Comparison of ENCODE assay signal across 16 cellular contexts in the genomic region with DNA sequence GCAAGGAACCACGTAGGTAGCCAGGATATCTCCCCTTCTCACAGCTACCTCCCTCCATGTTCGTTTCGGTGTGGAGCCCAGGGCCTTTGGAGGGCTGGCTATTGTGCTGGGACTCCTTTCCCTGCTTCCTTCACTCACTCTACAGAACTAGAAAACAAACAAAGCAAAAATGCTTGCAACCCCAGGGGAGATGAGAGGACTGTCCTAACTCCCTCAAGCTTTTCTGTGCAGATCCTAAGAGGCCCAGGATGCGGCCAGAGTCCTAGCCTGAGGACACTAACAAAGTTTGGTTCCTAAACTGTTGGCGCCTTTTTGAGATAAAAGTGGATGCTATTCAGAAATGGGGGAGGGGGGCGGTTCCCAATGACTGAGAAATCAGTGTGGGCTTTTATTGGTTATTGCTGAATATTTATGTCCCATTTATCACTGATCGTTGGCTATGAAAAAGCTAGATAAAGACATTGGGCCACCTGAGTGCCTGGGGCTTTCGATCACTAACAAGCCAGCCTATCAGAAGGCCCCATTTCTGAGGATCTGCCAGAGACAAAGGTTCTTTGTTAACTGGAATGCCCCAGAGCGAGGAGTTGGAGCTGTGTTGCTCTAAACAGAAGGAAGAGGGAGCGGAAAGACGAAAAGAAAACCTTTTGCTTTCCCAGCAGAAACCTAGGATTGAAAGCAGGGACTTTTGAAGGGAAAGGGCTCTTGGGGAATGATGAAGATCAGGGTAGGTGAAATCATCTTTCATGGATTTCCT.
A peak's percentile ranks its signal among the peaks of the same experiment; 100 is the strongest.
DNase-seq lines count a peak whose midpoint lies in the region; ATAC-seq and TF ChIP-seq lines count a peak whose summit lies in the region.
"Had no signal": no experiment of that assay in that cellular context is flagged by ENCODE, and none has a peak within 500 bp of the region (broad histone marks: within the 10 kb centered on the region; RNA-seq: fewer than 3 reads in every experiment).

No MANE protein-coding gene starts in this region.

- no peaks in the 10 kb centered on the region for H3K79me2 ChIP-seq in GM23338 (replicated peaks; ENCODE audit: insufficient read depth)

- H4K20me1 ChIP-seq in GM23338 (replicated peaks; ENCODE audit: insufficient read depth), result no peaks in the 10 kb centered on the region

- H3K27ac Mint-ChIP-seq in GM23338 (no peak overlapping the region), WTC11 (peak overlapping the region; percentile 15; the same call in 1 of the 2 replicates), progenitor cell of endocrine pancreas (peak overlapping the region; percentile 82), T-cell (no peak overlapping the region)
- H3K27ac Mint-ChIP-seq: activated T-cell treated with anti-CD3 and anti-CD28 coated beads, Interleukin-2, amount 50 U/mL, for 24 hours had no signal

- H2AFZ ChIP-seq in GM23338, result peak overlapping the region; percentile 29

- DNase-seq in GM23338 (ENCODE audit: low spot score) (peak; percentile 77), WTC11 (ENCODE audit: low spot score) (no peak), progenitor cell of endocrine pancreas (ENCODE audit: low spot score, unreplicated experiment) (no peak), T-cell (no peak), AML-193 (lab: John Stamatoyannopoulos, UW) (no peak), CD1c-positive myeloid dendritic cell (ENCODE audit: extremely low spot score) (no peak)
- DNase-seq: activated CD4-positive, alpha-beta T cell treated with anti-CD3 and anti-CD28 coated beads for 4 hours; activated T-cell treated with anti-CD3 and anti-CD28 coated beads, Interleukin-2, amount 50 U/mL, for 24 hours; DMS79; heart right ventricle; NCI-H2081 treated with DMSO at 0.1 percent for 48 hours; stimulated activated CD4-positive, alpha-beta T cell treated with anti-CD3 and anti-CD28 coated beads, Interleukin-4, amount 100 ng/mL, for 1 hour; upper lobe of right lung had no signal

- no peak overlapping the region for H3K4me3 ChIP-seq in GM23338
- H3K4me3 ChIP-seq in iPS-18a (ENCODE audit: low read length), result peak overlapping the region; percentile 13
- H3K4me3 ChIP-seq: heart right ventricle, upper lobe of right lung had no signal

- H3K36me3 Mint-ChIP-seq in GM23338 (ENCODE audit: low read depth), result no peaks in the 10 kb centered on the region
- H3K36me3 Mint-ChIP-seq in WTC11, result no peaks in the 10 kb centered on the region
- H3K36me3 Mint-ChIP-seq in progenitor cell of endocrine pancreas (ENCODE audit: insufficient read depth), result no peaks in the 10 kb centered on the region
- no peaks in the 10 kb centered on the region for H3K36me3 Mint-ChIP-seq in T-cell

- H3K9me2 ChIP-seq in GM23338 (ENCODE audit: insufficient read depth), result peaks cover 10% of the 10 kb centered on the region; the same call in 1 of the 2 replicates

- H3K9me3 ChIP-seq in iPS-18a (ENCODE audit: control insufficient read depth, low read depth, low read length), result no peaks in the 10 kb centered on the region
- H3K9me3 ChIP-seq: heart right ventricle, neutrophil, upper lobe of right lung had no signal

- H3K9me3 Mint-ChIP-seq in GM23338 (no peaks in the 10 kb centered on the region; the same call in 2 of the 3 replicates), WTC11 (no peaks in the 10 kb centered on the region), progenitor cell of endocrine pancreas (ENCODE audit: low read depth) (no peaks in the 10 kb centered on the region), T-cell (no peaks in the 10 kb centered on the region)
- H3K9me3 Mint-ChIP-seq: activated T-cell treated with anti-CD3 and anti-CD28 coated beads, Interleukin-2, amount 50 U/mL, for 24 hours had no signal

- H3K27me3 ChIP-seq in GM23338 (ENCODE audit: insufficient read depth) (no peaks in the 10 kb centered on the region), iPS-18a (ENCODE audit: control insufficient read depth, insufficient read depth, low read length) (no peaks in the 10 kb centered on the region)
- H3K27me3 ChIP-seq: neutrophil, upper lobe of right lung had no signal

- H3K4me1 Mint-ChIP-seq in GM23338, result peaks cover 9% of the 10 kb centered on the region
- H3K4me1 Mint-ChIP-seq in WTC11, result peaks cover 20% of the 10 kb centered on the region
- peaks cover 5% of the 10 kb centered on the region for H3K4me1 Mint-ChIP-seq in progenitor cell of endocrine pancreas (ENCODE audit: low read depth)
- no peaks in the 10 kb centered on the region for H3K4me1 Mint-ChIP-seq in T-cell

- no peaks in the 10 kb centered on the region for H3F3A ChIP-seq in GM23338 (replicated peaks; ENCODE audit: low read depth)

- TF ChIP-seq CTCF in GM23338 (conservative IDR thresholded peaks at IDR 0.05; ENCODE audit: low read depth in 2 of 2) (no peak), WTC11 (IDR thresholded peaks at IDR 0.05) (no peak), progenitor cell of endocrine pancreas (IDR thresholded peaks at IDR 0.05; ENCODE audit: unreplicated experiment) (no peak)

- H3K9ac ChIP-seq in iPS-18a (ENCODE audit: low read length), result no peak overlapping the region

- POLR2A ChIA-PET in WTC11 (lab: Charles Lee), result no interaction called here
- POLR2A ChIA-PET in T-cell (lab: Charles Lee), result no interaction called here

- H3K4me2 ChIP-seq in GM23338, result peak overlapping the region; percentile 33; the same call in 1 of the 2 replicates

- CTCF ChIA-PET in WTC11 (lab: Charles Lee), result interaction anchor here (1.6 kb wide), 1 partner anchor 13 kb away, joined by 5 read pairs; no protein-coding TSS in a partner anchor
- CTCF ChIA-PET in T-cell (lab: Charles Lee), result no interaction called here

- no peak overlapping the region for H3K27ac ChIP-seq in GM23338 (ENCODE audit: low read depth)
- H3K27ac ChIP-seq in iPS-18a (ENCODE audit: low read length), result no peak overlapping the region
- H3K27ac ChIP-seq: neutrophil, upper lobe of right lung had no signal

- H3K4me3 Mint-ChIP-seq in GM23338 (no peak overlapping the region), WTC11 (no peak overlapping the region), progenitor cell of endocrine pancreas (ENCODE audit: low read depth) (peak overlapping the region; percentile 3), T-cell (no peak overlapping the region)
- H3K4me3 Mint-ChIP-seq: activated T-cell treated with anti-CD3 and anti-CD28 coated beads, Interleukin-2, amount 50 U/mL, for 24 hours had no signal

- ATAC-seq in GM23338, result peak; percentile 98
- ATAC-seq in WTC11, result peak; percentile 99
- ATAC-seq in HG03097 (IDR thresholded peaks at IDR 0.05; ENCODE audit: low FRiP score, unreplicated experiment), result no peak
- ATAC-seq in T-cell (replicated peaks in 1 of 4), result no peak
- ATAC-seq: heart right ventricle, upper lobe of right lung had no signal

- H3K36me3 ChIP-seq in GM23338 (ENCODE audit: insufficient read depth) (no peaks in the 10 kb centered on the region), iPS-18a (ENCODE audit: control insufficient read depth, low read depth, low read length) (no peaks in the 10 kb centered on the region)
- H3K36me3 ChIP-seq: heart right ventricle, neutrophil, upper lobe of right lung had no signal

- H3K4me1 ChIP-seq in GM23338 (ENCODE audit: insufficient read depth), result no peaks in the 10 kb centered on the region
- peaks cover 13% of the 10 kb centered on the region for H3K4me1 ChIP-seq in iPS-18a (ENCODE audit: control insufficient read depth, low read depth, low read length)

- H3K27me3 Mint-ChIP-seq in GM23338 (ENCODE audit: insufficient read depth, low read depth, poor library complexity) (no peaks in the 10 kb centered on the region), WTC11 (ENCODE audit: low read depth) (no peaks in the 10 kb centered on the region; the same call in 1 of the 2 replicates), progenitor cell of endocrine pancreas (no peaks in the 10 kb centered on the region), T-cell (peaks cover 5 to 16% of the 10 kb centered on the region in 2 donors)

TF ChIP-seq in GM23338, 12 proteins besides CTCF, POLR2A, EP300 and RAD21 (continues in another document):
- TF ChIP-seq POLR2AphosphoS5 (IDR thresholded peaks at IDR 0.05; ENCODE audit: low read depth), result no peak

TF ChIP-seq in WTC11, 78 proteins besides CTCF, POLR2A, EP300 and RAD21:
- TF ChIP-seq FOXP1 (CRISPR knock-in tag; IDR thresholded peaks at IDR 0.05; ENCODE audit: borderline replicate concordance) (no peak), ZNF317 (CRISPR knock-in tag; IDR thresholded peaks at IDR 0.05; ENCODE audit: borderline replicate concordance, low read depth) (no peak)
- TF ChIP-seq, protein P1, sequence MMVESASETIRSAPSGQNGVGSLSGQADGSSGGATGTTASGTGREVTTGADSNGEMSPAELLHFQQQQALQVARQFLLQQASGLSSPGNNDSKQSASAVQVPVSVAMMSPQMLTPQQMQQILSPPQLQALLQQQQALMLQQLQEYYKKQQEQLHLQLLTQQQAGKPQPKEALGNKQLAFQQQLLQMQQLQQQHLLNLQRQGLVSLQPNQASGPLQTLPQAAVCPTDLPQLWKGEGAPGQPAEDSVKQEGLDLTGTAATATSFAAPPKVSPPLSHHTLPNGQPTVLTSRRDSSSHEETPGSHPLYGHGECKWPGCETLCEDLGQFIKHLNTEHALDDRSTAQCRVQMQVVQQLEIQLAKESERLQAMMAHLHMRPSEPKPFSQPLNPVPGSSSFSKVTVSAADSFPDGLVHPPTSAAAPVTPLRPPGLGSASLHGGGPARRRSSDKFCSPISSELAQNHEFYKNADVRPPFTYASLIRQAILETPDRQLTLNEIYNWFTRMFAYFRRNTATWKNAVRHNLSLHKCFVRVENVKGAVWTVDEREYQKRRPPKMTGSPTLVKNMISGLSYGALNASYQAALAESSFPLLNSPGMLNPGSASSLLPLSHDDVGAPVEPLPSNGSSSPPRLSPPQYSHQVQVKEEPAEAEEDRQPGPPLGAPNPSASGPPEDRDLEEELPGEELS (CRISPR knock-in tag; IDR thresholded peaks at IDR 0.05), result no peak
- TF ChIP-seq, protein P2, sequence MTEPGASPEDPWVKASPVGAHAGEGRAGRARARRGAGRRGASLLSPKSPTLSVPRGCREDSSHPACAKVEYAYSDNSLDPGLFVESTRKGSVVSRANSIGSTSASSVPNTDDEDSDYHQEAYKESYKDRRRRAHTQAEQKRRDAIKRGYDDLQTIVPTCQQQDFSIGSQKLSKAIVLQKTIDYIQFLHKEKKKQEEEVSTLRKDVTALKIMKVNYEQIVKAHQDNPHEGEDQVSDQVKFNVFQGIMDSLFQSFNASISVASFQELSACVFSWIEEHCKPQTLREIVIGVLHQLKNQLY (CRISPR knock-in tag; IDR thresholded peaks at IDR 0.05), result no peak

Comparison
In these comparisons a context has a peak if more than half of its experiments do, and no peak if none do; other contexts are left out.
1. ATAC-seq: peak in GM23338 (single experiment) and WTC11 (single experiment); none in HG03097 (single experiment) and T-cell (0 of 4).
2. H3K27ac Mint-ChIP-seq: peak in WTC11 (single experiment) and progenitor cell of endocrine pancreas (single experiment); none in GM23338 (single experiment) and T-cell (0 of 2).